Comparison of ENCODE assay signal across 7 cellular contexts in the genomic region with DNA sequence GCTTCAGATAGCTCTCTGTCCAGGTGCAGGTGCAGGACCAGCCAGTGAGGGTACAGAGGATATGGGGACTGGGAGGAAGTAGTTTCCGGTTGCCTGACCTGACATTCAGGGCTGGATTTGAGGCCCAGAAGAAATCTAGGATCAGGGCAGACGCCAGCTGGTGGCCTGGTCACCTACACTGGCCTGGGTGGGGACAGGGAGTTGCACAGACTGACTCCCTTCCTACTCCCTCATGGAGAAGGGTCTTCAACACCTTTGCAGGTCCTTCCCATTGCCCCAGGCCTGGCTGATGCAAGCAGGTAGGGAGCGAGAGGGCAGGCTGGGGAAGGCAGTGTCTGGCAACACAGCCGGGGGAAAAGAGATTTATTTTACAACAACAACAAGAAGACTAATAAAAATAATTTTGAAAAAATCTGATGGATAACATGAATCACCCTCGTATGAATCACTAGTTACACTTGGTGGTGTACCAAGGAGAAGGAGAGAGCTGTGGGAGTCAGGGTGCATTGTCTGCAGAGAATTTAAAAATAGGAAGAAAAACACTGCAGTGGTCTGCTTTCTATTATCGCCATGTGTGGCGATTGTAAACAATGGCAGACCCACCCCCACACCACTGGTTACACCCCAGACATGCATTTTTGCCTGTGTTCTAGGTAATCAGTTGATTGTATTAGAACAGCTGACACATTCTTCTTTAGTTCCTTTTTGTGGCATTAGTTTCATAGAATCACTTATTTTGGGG.
DNase-seq lines count a peak whose midpoint lies in the region; ATAC-seq lines count a peak whose summit lies in the region.

No MANE protein-coding gene starts in this region.

- ATAC-seq in GM19467 (IDR thresholded peaks at IDR 0.05; ENCODE audit: unreplicated experiment): peak; percentile 0

- H3K79me2 ChIP-seq in mesendoderm (ENCODE audit: control insufficient read depth, insufficient read depth, low read length): no peaks in the 10 kb centered on the region

- H2BK120ac ChIP-seq in mesendoderm (ENCODE audit: low read depth, low read length): no peak overlapping the region

- H3K27me3 ChIP-seq in mesendoderm (ENCODE audit: insufficient read depth, low read length, poor library complexity): no peaks in the 10 kb centered on the region

- peak overlapping the region; percentile 58 for H3K56ac ChIP-seq in mesendoderm (ENCODE audit: low read length)

- H4K8ac ChIP-seq in mesendoderm (ENCODE audit: low read depth, low read length): no peak overlapping the region

- no peaks in the 10 kb centered on the region for H3K79me1 ChIP-seq in mesendoderm (ENCODE audit: low read length)

- peak overlapping the region; percentile 85 for H3K4me3 Mint-ChIP-seq in activated naive CD4-positive, alpha-beta T cell treated with anti-CD3 and anti-CD28 coated beads, Interleukin-2, amount 50 U/mL, for 24 hours

- peaks cover 6% of the 10 kb centered on the region for H3K36me3 Mint-ChIP-seq in activated naive CD4-positive, alpha-beta T cell treated with anti-CD3 and anti-CD28 coated beads, Interleukin-2, amount 50 U/mL, for 24 hours

- DNase-seq in HPDE6-E6E7 (ENCODE audit: extremely low spot score) (peak; percentile 36), mesendoderm (no peak), NCI-H2029 treated with DMSO at 0.1 percent for 48 hours (lab: John Stamatoyannopoulos, UW) (no peak), NCI-H748 treated with DMSO at 0.1 percent for 48 hours (lab: John Stamatoyannopoulos, UW) (no peak), NCI-H187 (lab: John Stamatoyannopoulos, UW) (no peak)

- peak overlapping the region; percentile 100 for H3K27ac Mint-ChIP-seq in activated naive CD4-positive, alpha-beta T cell treated with anti-CD3 and anti-CD28 coated beads, Interleukin-2, amount 50 U/mL, for 24 hours

- no peak overlapping the region for H3K23ac ChIP-seq in mesendoderm (ENCODE audit: low read length)

- H2AK5ac ChIP-seq in mesendoderm (ENCODE audit: low read length): no peak overlapping the region

- H2BK15ac ChIP-seq in mesendoderm (replicated peaks; ENCODE audit: low read depth): no peak overlapping the region

- no peaks in the 10 kb centered on the region for H3K27me3 Mint-ChIP-seq in activated naive CD4-positive, alpha-beta T cell treated with anti-CD3 and anti-CD28 coated beads, Interleukin-2, amount 50 U/mL, for 24 hours

- WGBS in mesendoderm (ENCODE audit: extremely low coverage, insufficient coverage, low lambda C conversion rate): no CpG with 5 or more reads among the region's 7 CpGs

- H3K36me3 ChIP-seq in mesendoderm (ENCODE audit: control insufficient read depth, insufficient read depth, low read length): no peaks in the 10 kb centered on the region

- H3K4me1 ChIP-seq in mesendoderm (ENCODE audit: control insufficient read depth, low read depth, low read length): peaks cover 3% of the 10 kb centered on the region

- H3K9me3 Mint-ChIP-seq in activated naive CD4-positive, alpha-beta T cell treated with anti-CD3 and anti-CD28 coated beads, Interleukin-2, amount 50 U/mL, for 24 hours: peaks cover 4% of the 10 kb centered on the region

- no peak overlapping the region for H3K9ac ChIP-seq in mesendoderm (ENCODE audit: low read length)

- H2BK5ac ChIP-seq in mesendoderm (ENCODE audit: low read length): peak overlapping the region; percentile 20

- peaks cover 90% of the 10 kb centered on the region for H3K4me1 Mint-ChIP-seq in activated naive CD4-positive, alpha-beta T cell treated with anti-CD3 and anti-CD28 coated beads, Interleukin-2, amount 50 U/mL, for 24 hours

- H3K27ac ChIP-seq in mesendoderm (ENCODE audit: low read depth, low read length): no peak overlapping the region

- H4K5ac ChIP-seq in mesendoderm (ENCODE audit: low read length): no peak overlapping the region

- H3K4me2 ChIP-seq in mesendoderm (ENCODE audit: low read length): no peak overlapping the region

- H3K4me3 ChIP-seq in mesendoderm (ENCODE audit: low read length): no peak overlapping the region

- no peak overlapping the region for H3K4ac ChIP-seq in mesendoderm (ENCODE audit: low read depth, low read length)

- H3K18ac ChIP-seq in mesendoderm (ENCODE audit: low read length): no peak overlapping the region
